Comparison of ENCODE assay signal across 14 cellular contexts in the genomic region with DNA sequence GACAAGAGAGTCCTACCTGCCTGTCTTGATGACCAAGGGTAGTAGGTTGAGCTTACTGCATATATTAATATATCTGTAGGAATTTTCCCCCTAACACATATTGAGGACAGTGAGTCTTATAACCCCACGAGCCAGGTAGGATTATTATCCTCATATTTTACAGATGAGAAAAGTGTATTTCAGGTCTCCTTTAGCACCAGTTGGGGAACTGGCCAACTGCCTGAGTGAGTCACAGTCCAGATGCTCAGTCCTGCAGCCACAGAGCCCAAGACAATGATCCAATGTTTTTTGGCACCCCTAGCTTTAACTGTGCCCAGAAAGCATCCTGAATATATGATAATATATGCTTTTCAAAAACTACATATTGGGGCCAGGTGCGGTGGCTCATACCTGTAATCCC. TPM values are rescaled to one million over a fixed set of nuclear protein-coding genes. Genes with fewer than 3 reads are reported as not detected.
DNase-seq lines count a peak whose midpoint lies in the region; ATAC-seq and TF ChIP-seq lines count a peak whose summit lies in the region.
"Had no signal": no experiment of that assay in that cellular context is flagged by ENCODE, and none has a peak within 500 bp of the region (broad histone marks: within the 10 kb centered on the region; RNA-seq: fewer than 3 reads in every experiment).

No MANE protein-coding gene starts in this region.

- no peaks in the 10 kb centered on the region for H3K27me3 ChIP-seq in CD4-positive, alpha-beta memory T cell (ENCODE audit: insufficient read depth, low read length)
- H3K27me3 ChIP-seq in gastrocnemius medialis, result no peaks in the 10 kb centered on the region
- H3K27me3 ChIP-seq: sigmoid colon had no signal

- H3K27ac Mint-ChIP-seq in chondrocyte (ENCODE audit: unreplicated experiment), result peak overlapping the region; percentile 67
- no peak overlapping the region for H3K27ac Mint-ChIP-seq in CD4-positive, alpha-beta memory T cell
- H3K27ac Mint-ChIP-seq: activated CD4-positive, alpha-beta memory T cell treated with anti-CD3 and anti-CD28 coated beads for 36 hours; natural killer cell treated with Interleukin-12 subunit alpha and Interleukin-12 subunit beta and Interleukin-15 and Interleukin-18, amount 100 ng/mL, for 72 hours had no signal

- no peaks in the 10 kb centered on the region for H3K9me3 ChIP-seq in CD4-positive, alpha-beta memory T cell (ENCODE audit: control insufficient read depth in 1 of 2, low read length in 2 of 2)
- no peaks in the 10 kb centered on the region for H3K9me3 ChIP-seq in gastrocnemius medialis
- H3K9me3 ChIP-seq: sigmoid colon had no signal

- no peaks in the 10 kb centered on the region for H3K36me3 ChIP-seq in CD4-positive, alpha-beta memory T cell (ENCODE audit: insufficient read depth, low read length)
- no peaks in the 10 kb centered on the region for H3K36me3 ChIP-seq in gastrocnemius medialis
- H3K36me3 ChIP-seq: sigmoid colon had no signal

- in situ Hi-C loops in G401 (cut with HindIII; ENCODE audit: low sequenced_read_pairs) (no loop called here), gastrocnemius medialis (cut with MboI; ENCODE audit: low sequenced_read_pairs in 4 of 4) (no loop called here)

- H3K4me1 ChIP-seq in CD4-positive, alpha-beta memory T cell (ENCODE audit: insufficient read depth, low read length), result no peaks in the 10 kb centered on the region
- peaks cover 0 to 3% of the 10 kb centered on the region in 2 donors for H3K4me1 ChIP-seq in gastrocnemius medialis

- no peaks in the 10 kb centered on the region for H3K36me3 Mint-ChIP-seq in chondrocyte (ENCODE audit: low read depth)
- no peaks in the 10 kb centered on the region for H3K36me3 Mint-ChIP-seq in CD4-positive, alpha-beta memory T cell
- H3K36me3 Mint-ChIP-seq: activated CD4-positive, alpha-beta memory T cell treated with anti-CD3 and anti-CD28 coated beads for 36 hours; natural killer cell treated with Interleukin-12 subunit alpha and Interleukin-12 subunit beta and Interleukin-15 and Interleukin-18, amount 100 ng/mL, for 72 hours had no signal

- no peak overlapping the region for H3K4me3 ChIP-seq in CD4-positive, alpha-beta memory T cell (ENCODE audit: low read length in 2 of 2)
- H3K4me3 ChIP-seq in gastrocnemius medialis, result no peak overlapping the region
- H3K4me3 ChIP-seq: sigmoid colon had no signal

- POLR2A ChIA-PET in CD4-positive, alpha-beta memory T cell (lab: Charles Lee; ENCODE audit: partially characterized antibody), result interaction anchor here (0.6 to 2.8 kb wide), 6 partner anchors 13 to 56 kb away, joined by 3 to 54 read pairs (median 5); a partner anchor contains a TSS

- H3K9me3 Mint-ChIP-seq in chondrocyte (ENCODE audit: low read depth), result no peaks in the 10 kb centered on the region
- no peaks in the 10 kb centered on the region for H3K9me3 Mint-ChIP-seq in CD4-positive, alpha-beta memory T cell
- H3K9me3 Mint-ChIP-seq: activated CD4-positive, alpha-beta memory T cell treated with anti-CD3 and anti-CD28 coated beads for 36 hours; natural killer cell treated with Interleukin-12 subunit alpha and Interleukin-12 subunit beta and Interleukin-15 and Interleukin-18, amount 100 ng/mL, for 72 hours had no signal

- TF ChIP-seq CTCF in chondrocyte (IDR thresholded peaks at IDR 0.05) (no peak), gastrocnemius medialis (IDR thresholded peaks at IDR 0.05 in 4 of 5, conservative IDR thresholded peaks at IDR 0.05 in 1 of 5) (no peak)

- no peaks in the 10 kb centered on the region for H3K27me3 Mint-ChIP-seq in chondrocyte (ENCODE audit: low read depth)
- peaks cover 0 to 1% of the 10 kb centered on the region in 2 donors for H3K27me3 Mint-ChIP-seq in CD4-positive, alpha-beta memory T cell
- H3K27me3 Mint-ChIP-seq: natural killer cell treated with Interleukin-12 subunit alpha and Interleukin-12 subunit beta and Interleukin-15 and Interleukin-18, amount 100 ng/mL, for 72 hours had no signal

- H3K4me1 Mint-ChIP-seq in chondrocyte (ENCODE audit: low read depth), result peaks cover 37% of the 10 kb centered on the region
- peaks cover 0 to 2% (median 0%) of the 10 kb centered on the region in 4 donors for H3K4me1 Mint-ChIP-seq in CD4-positive, alpha-beta memory T cell

- DNase-seq in G401 (ENCODE audit: low spot score), result peak; percentile 59
- peak; percentile 74 to 92 for DNase-seq in NCI-H446 (lab: John Stamatoyannopoulos, UW)
- DNase-seq in chondrocyte (ENCODE audit: low spot score), result no peak
- peak; percentile 75 for DNase-seq in myocyte (ENCODE audit: low read depth)
- no peak for DNase-seq in CD4-positive, alpha-beta memory T cell
- no peak for DNase-seq in gastrocnemius medialis
- DNase-seq in NCI-H510A (lab: John Stamatoyannopoulos, UW), result no peak
- DNase-seq in DMS114 treated with DMSO at 0.1 percent for 48 hours (lab: John Stamatoyannopoulos, UW; ENCODE audit: unreplicated experiment), result no peak
- DNase-seq: activated gamma-delta T cell, cerebellar nuclear complex had no signal

- H3K4me3 Mint-ChIP-seq in chondrocyte (ENCODE audit: unreplicated experiment), result no peak overlapping the region
- H3K4me3 Mint-ChIP-seq in CD4-positive, alpha-beta memory T cell, result no peak overlapping the region
- H3K4me3 Mint-ChIP-seq: activated CD4-positive, alpha-beta memory T cell treated with anti-CD3 and anti-CD28 coated beads for 36 hours; natural killer cell treated with Interleukin-12 subunit alpha and Interleukin-12 subunit beta and Interleukin-15 and Interleukin-18, amount 100 ng/mL, for 72 hours had no signal

- ATAC-seq in gastrocnemius medialis, result no peak
- ATAC-seq: left colon; natural killer cell treated with Interleukin-12 subunit alpha and Interleukin-12 subunit beta and Interleukin-15 and Interleukin-18, amount 100 ng/mL, for 72 hours had no signal

- no peak for TF ChIP-seq POLR2A in gastrocnemius medialis (IDR thresholded peaks at IDR 0.05)

- no peak overlapping the region for H3K27ac ChIP-seq in CD4-positive, alpha-beta memory T cell (ENCODE audit: low read depth, low read length)
- H3K27ac ChIP-seq in gastrocnemius medialis, result no peak overlapping the region
- H3K27ac ChIP-seq: sigmoid colon had no signal

- CTCF ChIA-PET in CD4-positive, alpha-beta memory T cell (lab: Charles Lee; ENCODE audit: partially characterized antibody), result interaction anchor here (0.8 to 5.5 kb wide), 39 partner anchors 9 to 490 kb away, joined by 3 to 83 read pairs (median 7); a partner anchor contains a TSS

- intact Hi-C loops in CD4-positive, alpha-beta memory T cell (cut with micrococcal nuclease), result loop anchor here (1.0 to 5.0 kb wide), 6 partner anchors 27 to 308 kb away; a partner anchor contains a TSS
- intact Hi-C loops in gastrocnemius medialis (cut with DNase I; ENCODE audit: low total_unique reads), result loop anchor here (10.0 kb wide), 1 partner anchor 75 kb away; no protein-coding TSS in a partner anchor

RNA-seq across cellular contexts. Expression of a gene that starts 30.8 kb away (rescaled TPM):
- total RNA-seq in G401 (2014; rRNA removed; shearing (Covaris generic)), result 33.1 and 36.6 TPM in 2 replicates
- 234 to 330 TPM (median 245 TPM) in 3 replicates for total RNA-seq in chondrocyte
- 229 and 252 TPM in 2 replicates for total RNA-seq in myocyte
- polyA plus RNA-seq in myocyte (2012), result 210 TPM
- 100 to 1,000 TPM; 200 to 208 TPM for total RNA-seq in CD4-positive, alpha-beta memory T cell
- 10 to 100 TPM; 27.0 to 64.6 TPM for polyA plus RNA-seq in CD4-positive, alpha-beta memory T cell
- 10 to 100 TPM; 12.4 to 32.6 (median 21.8) TPM for total RNA-seq in gastrocnemius medialis

Comparison
In these comparisons a context has a peak if more than half of its experiments do, and no peak if none do; other contexts are left out.
1. DNase-seq: peak in G401 (single experiment), NCI-H446 (2 of 2) and myocyte (single experiment); none in chondrocyte (single experiment), CD4-positive, alpha-beta memory T cell (0 of 5), gastrocnemius medialis (0 of 2), NCI-H510A (single experiment) and DMS114 treated with DMSO at 0.1 percent for 48 hours (single experiment).